11 cellular contexts compared by ENCODE assay signal in the genomic region with DNA sequence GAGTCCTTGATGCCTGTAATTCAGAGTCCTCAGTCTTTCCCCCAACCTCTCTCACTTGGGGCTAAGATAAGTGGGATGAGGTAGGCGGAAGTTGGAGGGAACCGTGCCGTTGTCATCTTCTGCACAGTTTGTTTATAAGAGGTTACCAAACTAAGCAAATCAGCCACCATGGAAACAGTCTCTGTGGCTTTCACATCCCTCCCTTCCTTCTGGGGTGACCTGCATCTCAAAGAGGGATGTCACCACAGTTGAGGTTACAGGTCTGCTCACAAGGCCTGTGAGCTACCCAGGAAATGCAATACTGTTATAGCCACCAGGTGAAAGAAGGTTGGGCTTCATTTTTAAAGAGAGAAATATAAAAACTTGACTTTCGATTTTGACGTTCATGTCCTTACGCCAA. TPM values are rescaled to one million over a fixed set of nuclear protein-coding genes. Genes with fewer than 3 reads are reported as not detected.
DNase-seq lines count a peak whose midpoint lies in the region; ATAC-seq and TF ChIP-seq lines count a peak whose summit lies in the region.
"Had no signal": no experiment of that assay in that cellular context is flagged by ENCODE, and none has a peak within 500 bp of the region (broad histone marks: within the 10 kb centered on the region; RNA-seq: fewer than 3 reads in every experiment).

No MANE protein-coding gene starts in this region.

- peaks cover 11% of the 10 kb centered on the region for H3K27me3 Mint-ChIP-seq in HFFc6 (ENCODE audit: insufficient read depth)

- intact Hi-C loops in ascending aorta (cut with DNase I), result no loop called here

- H3K9me3 Mint-ChIP-seq in HFFc6, result no peaks in the 10 kb centered on the region

- H3K9me3 ChIP-seq in neutrophil (no peaks in the 10 kb centered on the region), ascending aorta (no peaks in the 10 kb centered on the region)
- H3K9me3 ChIP-seq: colonic mucosa had no signal

- H3K4me3 ChIP-seq in neutrophil (ENCODE audit: low read depth in 1 of 2, low read length in 1 of 2) (peak overlapping the region; percentile 72 to 90), ascending aorta (no peak overlapping the region)
- H3K4me3 ChIP-seq: colonic mucosa had no signal

- H3K27ac ChIP-seq in neutrophil, result peak overlapping the region; percentile 98
- H3K27ac ChIP-seq in ascending aorta, result no peak overlapping the region
- H3K27ac ChIP-seq: 22Rv1, colonic mucosa had no signal

- no peak overlapping the region for H3K4me3 Mint-ChIP-seq in HFFc6

- no peaks in the 10 kb centered on the region for H3K27me3 ChIP-seq in neutrophil
- H3K27me3 ChIP-seq in ascending aorta, result no peaks in the 10 kb centered on the region

- no peaks in the 10 kb centered on the region for H3K36me3 ChIP-seq in neutrophil
- H3K36me3 ChIP-seq in ascending aorta, result no peaks in the 10 kb centered on the region
- H3K36me3 ChIP-seq: colonic mucosa had no signal

- TF ChIP-seq CTCF in neutrophil (IDR thresholded peaks at IDR 0.05), result peak; percentile 79
- no peak for TF ChIP-seq CTCF in HFFc6 (IDR thresholded peaks at IDR 0.05)
- TF ChIP-seq CTCF in ascending aorta (IDR thresholded peaks at IDR 0.05), result no peak

- H3K36me3 Mint-ChIP-seq in HFFc6 (ENCODE audit: low read depth), result no peaks in the 10 kb centered on the region

- H3K4me1 Mint-ChIP-seq in HFFc6 (ENCODE audit: low read depth), result peaks cover 7% of the 10 kb centered on the region

- H3K27ac Mint-ChIP-seq in HFFc6, result no peak overlapping the region

- peaks cover 81 to 96% of the 10 kb centered on the region in 2 experiments for H3K4me1 ChIP-seq in neutrophil (ENCODE audit: control insufficient read depth in 1 of 2, insufficient read depth in 1 of 2, low read depth in 1 of 2, low read length in 1 of 2)
- no peaks in the 10 kb centered on the region for H3K4me1 ChIP-seq in ascending aorta
- H3K4me1 ChIP-seq: colonic mucosa had no signal

- peak; percentile 67 for ATAC-seq in HG02938 (IDR thresholded peaks at IDR 0.05; ENCODE audit: unreplicated experiment)

- DNase-seq in NCI-H748 (lab: John Stamatoyannopoulos, UW; ENCODE audit: unreplicated experiment), result peak; percentile 5
- DNase-seq in NCI-H748 treated with DMSO at 0.1 percent for 48 hours (lab: John Stamatoyannopoulos, UW), result no peak
- peak in 4 of 5 experiments; percentile 2 to 89 (median 70) for DNase-seq in T-helper 2 cell
- no peak for DNase-seq in HFFc6
- DNase-seq in DMS79 treated with DMSO at 0.1 percent for 48 hours (lab: John Stamatoyannopoulos, UW), result no peak
- no peak for DNase-seq in ascending aorta (ENCODE audit: low spot score in 2 of 2)
- DNase-seq: colonic mucosa, NCI-H1436 had no signal

RNA-seq across cellular contexts. Expression of a gene that starts 26.3 kb away (rescaled TPM):
- 1 to 10 TPM; 1.5 to 2.0 (median 1.9) TPM for total RNA-seq in HFFc6 (2021; fragmentation: NEBNext Ultra II Directional; extraction: Animal tissue kit (Norgen Biotek cat#: 25700))
- 17.1 TPM for total RNA-seq in ascending aorta

Comparison
In these comparisons a context has a peak if more than half of its experiments do, and no peak if none do; other contexts are left out.
1. DNase-seq: peak in NCI-H748 (single experiment) and T-helper 2 cell (4 of 5); none in NCI-H748 treated with DMSO at 0.1 percent for 48 hours (single experiment), HFFc6 (single experiment), DMS79 treated with DMSO at 0.1 percent for 48 hours (single experiment) and ascending aorta (0 of 2).
2. H3K4me3 ChIP-seq: peak in neutrophil (2 of 2); none in ascending aorta (0 of 2).